Comparison of ENCODE assay signal across 8 cellular contexts in the genomic region with DNA sequence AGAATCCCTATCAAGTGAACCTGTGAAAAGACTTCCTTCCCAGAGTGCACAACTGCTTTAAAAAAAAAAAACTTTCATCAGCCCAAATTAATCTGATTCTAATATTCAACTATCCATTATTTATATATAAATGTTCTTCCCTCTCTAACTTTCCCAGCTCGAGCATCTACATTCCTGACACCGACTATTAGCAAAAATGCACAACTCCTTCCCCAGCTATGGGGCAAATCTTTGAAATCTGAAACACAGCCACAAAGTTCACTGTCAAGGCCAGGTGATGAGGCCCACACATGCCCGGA. TPM values are rescaled to one million over a fixed set of nuclear protein-coding genes. Genes with fewer than 3 reads are reported as not detected.
DNase-seq lines count a peak whose midpoint lies in the region; ATAC-seq and TF ChIP-seq lines count a peak whose summit lies in the region.

No MANE protein-coding gene starts in this region.

- H3K27me3 ChIP-seq in cardiac muscle cell (no peaks in the 10 kb centered on the region), lung (ENCODE audit: control insufficient read depth, insufficient read depth) (no peaks in the 10 kb centered on the region), upper lobe of left lung (no peaks in the 10 kb centered on the region)

- peak overlapping the region; percentile 89 for H3K27ac ChIP-seq in cardiac muscle cell
- H3K27ac ChIP-seq in lung (ENCODE audit: low read depth in 1 of 2, low read length in 1 of 2) = peak overlapping the region; percentile 73 to 97
- H3K27ac ChIP-seq in upper lobe of left lung = peak overlapping the region; percentile 92 to 98 (median 93)

- DNase-seq in cardiac muscle cell (ENCODE audit: low read depth in 1 of 2, low spot score in 1 of 2) (no peak), left ventricle myocardium superior (no peak), astrocyte of the spinal cord (ENCODE audit: low read depth, low spot score) (peak; percentile 22), lung (ENCODE audit: low spot score) (no peak), upper lobe of left lung (no peak), KBM-7 (no peak), SKM-1 (lab: John Stamatoyannopoulos, UW; ENCODE audit: unreplicated experiment) (no peak)

- peak overlapping the region; percentile 92 for H3K4me3 ChIP-seq in cardiac muscle cell
- peak overlapping the region; percentile 64 for H3K4me3 ChIP-seq in astrocyte of the spinal cord (ENCODE audit: low read depth, low read length)
- H3K4me3 ChIP-seq in lung = no peak overlapping the region
- peak overlapping the region; percentile 72 to 96 (median 94) for H3K4me3 ChIP-seq in upper lobe of left lung

- no peak for TF ChIP-seq POLR2A in upper lobe of left lung (IDR thresholded peaks at IDR 0.05)

- no peak for TF ChIP-seq CTCF in cardiac muscle cell (IDR thresholded peaks at IDR 0.05; ENCODE audit: low read depth, low read length)
- no peak for TF ChIP-seq CTCF in astrocyte of the spinal cord (IDR thresholded peaks at IDR 0.05; ENCODE audit: low read depth, low read length)
- TF ChIP-seq CTCF in lung (IDR thresholded peaks at IDR 0.05; ENCODE audit: control extremely low read depth, extremely low read depth) = no peak
- TF ChIP-seq CTCF in upper lobe of left lung (IDR thresholded peaks at IDR 0.05) = no peak

- H3K4me1 ChIP-seq in cardiac muscle cell (ENCODE audit: low read depth) (peaks cover 51% of the 10 kb centered on the region), lung (ENCODE audit: control insufficient read depth in 2 of 2, insufficient read depth in 2 of 2, low read length in 2 of 2) (peaks cover 0 to 11% of the 10 kb centered on the region in 2 donors), upper lobe of left lung (peaks cover 36 to 53% (median 46%) of the 10 kb centered on the region in 4 donors)

- ATAC-seq in left ventricle myocardium superior (no peak), lung (ENCODE audit: insufficient read depth, low FRiP score) (no peak), upper lobe of left lung (ENCODE audit: low FRiP score in 2 of 2) (no peak), GM21367 (IDR thresholded peaks at IDR 0.05; ENCODE audit: unreplicated experiment) (no peak)

- H3K9me3 ChIP-seq in cardiac muscle cell (ENCODE audit: low read depth) (no peaks in the 10 kb centered on the region), lung (ENCODE audit: control insufficient read depth in 2 of 2, insufficient read depth in 1 of 2, low read length in 1 of 2) (no peaks in the 10 kb centered on the region), upper lobe of left lung (no peaks in the 10 kb centered on the region)

- intact Hi-C loops in left ventricle myocardium superior (cut with micrococcal nuclease) = no loop called here

- WGBS in lung, 2 donors = 4 to 5% methylated on average over 3 of the region's 3 CpGs
- WGBS in upper lobe of left lung, 2 donors = 2 to 3% methylated on average over 3 of the region's 3 CpGs

- no peak for TF ChIP-seq EP300 in upper lobe of left lung (IDR thresholded peaks at IDR 0.05)

- H3K36me3 ChIP-seq in cardiac muscle cell = no peaks in the 10 kb centered on the region
- H3K36me3 ChIP-seq in lung (ENCODE audit: control insufficient read depth in 2 of 2, insufficient read depth in 2 of 2, low read length in 2 of 2) = no peaks in the 10 kb centered on the region
- no peaks in the 10 kb centered on the region for H3K36me3 ChIP-seq in upper lobe of left lung

- in situ Hi-C loops in astrocyte of the spinal cord (cut with HindIII; ENCODE audit: low sequenced_read_pairs) = no loop called here
- in situ Hi-C loops in KBM-7 (cut with MboI; ENCODE audit: low pct_unique_long_range_greater_than_20kb, low sequenced_read_pairs) = no loop called here

RNA-seq across cellular contexts. Expression of a gene that starts 2.3 kb away (rescaled TPM):
- 38.2 and 55.6 TPM in 2 replicates for total RNA-seq in cardiac muscle cell
- 42.1 and 51.4 TPM in 2 replicates for polyA plus RNA-seq in cardiac muscle cell
- 36.2 TPM for total RNA-seq in left ventricle myocardium superior
- total RNA-seq in lung = 10 to 100 TPM; 37.5 to 57.0 TPM
- polyA plus RNA-seq in lung = 10 to 100 TPM; 16.2 to 22.4 TPM
- total RNA-seq in upper lobe of left lung = 10 to 100 TPM; 21.1 to 99.5 (median 52.2) TPM
